1 cellular context compared by ENCODE assay signal in genomic region chr20:62162765-62163484, GRCh38.
TF ChIP-seq lines count a peak whose summit lies in the region.

No MANE protein-coding gene starts in this region.

TF ChIP-seq in GM12878, 131 proteins besides CTCF, POLR2A, EP300 and RAD21:
- no peak for TF ChIP-seq EZH2 (IDR thresholded peaks at IDR 0.05; ENCODE audit: borderline replicate concordance, control insufficient read depth, low read depth, low read length)
- TF ChIP-seq TCF3 (IDR thresholded peaks at IDR 0.05; ENCODE audit: borderline replicate concordance, insufficient read depth, low read depth, low read length): no peak
- no peak for TF ChIP-seq MXI1 (IDR thresholded peaks at IDR 0.05; ENCODE audit: low read depth, low read length)
- TF ChIP-seq IKZF2 (IDR thresholded peaks at IDR 0.05): no peak
- no peak for TF ChIP-seq POU2F2 (IDR thresholded peaks at IDR 0.05; ENCODE audit: borderline replicate concordance, low read depth, low read length)
- TF ChIP-seq GATAD2B (conservative IDR thresholded peaks at IDR 0.05; ENCODE audit: low read depth): no peak
- TF ChIP-seq TCF7 (IDR thresholded peaks at IDR 0.05; ENCODE audit: borderline replicate concordance): no peak
- no peak for TF ChIP-seq IRF5 (IDR thresholded peaks at IDR 0.05; ENCODE audit: borderline replicate concordance)
- no peak for TF ChIP-seq BHLHE40 (IDR thresholded peaks at IDR 0.05; ENCODE audit: borderline replicate concordance in 1 of 2, low read depth in 2 of 2, low read length in 1 of 2)
- no peak for TF ChIP-seq IKZF1 (conservative IDR thresholded peaks at IDR 0.05)
- TF ChIP-seq SUPT20H (IDR thresholded peaks at IDR 0.05; ENCODE audit: borderline replicate concordance, control insufficient read depth, low read depth, low read length): no peak
- TF ChIP-seq MTA2 (IDR thresholded peaks at IDR 0.05; ENCODE audit: low read depth): no peak
- no peak for TF ChIP-seq STAT3 (IDR thresholded peaks at IDR 0.05; ENCODE audit: low read depth, low read length)
- no peak for TF ChIP-seq SMAD1 (IDR thresholded peaks at IDR 0.05; ENCODE audit: low read depth, partially characterized antibody)
- no peak for TF ChIP-seq NR2C2 (IDR thresholded peaks at IDR 0.05; ENCODE audit: borderline replicate concordance, control insufficient read depth, insufficient read length, low read depth)
- no peak for TF ChIP-seq NR2F1 (conservative IDR thresholded peaks at IDR 0.05)
- TF ChIP-seq MYB (IDR thresholded peaks at IDR 0.05; ENCODE audit: borderline replicate concordance, low read depth, low read length): no peak
- no peak for TF ChIP-seq CREB1 (IDR thresholded peaks at IDR 0.05; ENCODE audit: low read depth)
- TF ChIP-seq, protein P1, sequence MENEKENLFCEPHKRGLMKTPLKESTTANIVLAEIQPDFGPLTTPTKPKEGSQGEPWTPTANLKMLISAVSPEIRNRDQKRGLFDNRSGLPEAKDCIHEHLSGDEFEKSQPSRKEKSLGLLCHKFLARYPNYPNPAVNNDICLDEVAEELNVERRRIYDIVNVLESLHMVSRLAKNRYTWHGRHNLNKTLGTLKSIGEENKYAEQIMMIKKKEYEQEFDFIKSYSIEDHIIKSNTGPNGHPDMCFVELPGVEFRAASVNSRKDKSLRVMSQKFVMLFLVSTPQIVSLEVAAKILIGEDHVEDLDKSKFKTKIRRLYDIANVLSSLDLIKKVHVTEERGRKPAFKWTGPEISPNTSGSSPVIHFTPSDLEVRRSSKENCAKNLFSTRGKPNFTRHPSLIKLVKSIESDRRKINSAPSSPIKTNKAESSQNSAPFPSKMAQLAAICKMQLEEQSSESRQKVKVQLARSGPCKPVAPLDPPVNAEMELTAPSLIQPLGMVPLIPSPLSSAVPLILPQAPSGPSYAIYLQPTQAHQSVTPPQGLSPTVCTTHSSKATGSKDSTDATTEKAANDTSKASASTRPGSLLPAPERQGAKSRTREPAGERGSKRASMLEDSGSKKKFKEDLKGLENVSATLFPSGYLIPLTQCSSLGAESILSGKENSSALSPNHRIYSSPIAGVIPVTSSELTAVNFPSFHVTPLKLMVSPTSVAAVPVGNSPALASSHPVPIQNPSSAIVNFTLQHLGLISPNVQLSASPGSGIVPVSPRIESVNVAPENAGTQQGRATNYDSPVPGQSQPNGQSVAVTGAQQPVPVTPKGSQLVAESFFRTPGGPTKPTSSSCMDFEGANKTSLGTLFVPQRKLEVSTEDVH (IDR thresholded peaks at IDR 0.05; ENCODE audit: low read depth, partially characterized antibody): no peak
- TF ChIP-seq TCF12 (IDR thresholded peaks at IDR 0.05; ENCODE audit: low read depth, low read length): no peak
